Comparison of ENCODE assay signal across 17 cellular contexts in the genomic region with DNA sequence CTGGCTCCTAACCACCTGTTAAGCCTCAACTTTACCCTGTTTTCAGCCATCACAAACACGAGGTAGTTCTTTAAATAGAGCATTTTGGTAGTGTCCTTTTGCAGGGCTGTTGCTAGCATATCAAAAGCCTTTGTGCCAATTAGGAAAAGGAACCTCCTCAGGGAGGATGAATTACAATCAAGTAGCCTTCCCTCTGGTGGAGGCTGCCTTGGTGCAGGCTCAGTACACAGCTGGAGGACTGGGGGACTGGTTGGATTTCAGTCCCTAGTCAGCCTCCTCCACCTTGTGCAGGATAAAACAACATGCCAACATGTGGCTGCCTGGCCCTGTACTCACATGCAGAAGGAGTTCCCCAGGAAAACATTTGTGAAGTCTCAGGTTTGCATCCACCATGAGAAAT. TPM values are rescaled to one million over a fixed set of nuclear protein-coding genes. Genes with fewer than 3 reads are reported as not detected.
"Had no signal": no experiment of that assay in that cellular context is flagged by ENCODE, and none has a peak within 500 bp of the region (broad histone marks: within the 10 kb centered on the region; RNA-seq: fewer than 3 reads in every experiment).

No MANE protein-coding gene starts in this region.

- H3K9me3 Mint-ChIP-seq: naive thymus-derived CD4-positive, alpha-beta T cell had no signal

- H3K36me3 ChIP-seq: esophagus muscularis mucosa, gastrocnemius medialis, spleen, tibial artery, upper lobe of left lung, uterus had no signal

- H3K27me3 Mint-ChIP-seq: naive thymus-derived CD4-positive, alpha-beta T cell had no signal

- FAIRE-seq: kidney had no signal

- H3K4me3 Mint-ChIP-seq: naive thymus-derived CD4-positive, alpha-beta T cell had no signal

- H3K9me3 ChIP-seq: esophagus muscularis mucosa, gastrocnemius medialis, spleen, upper lobe of left lung, uterus had no signal

- H3K27me3 ChIP-seq: esophagus muscularis mucosa, gastrocnemius medialis, spleen, tibial artery, upper lobe of left lung, uterus had no signal

- H3K4me3 ChIP-seq: esophagus muscularis mucosa, gastrocnemius medialis, spleen, tibial artery, upper lobe of left lung, uterus had no signal

- H3K36me3 Mint-ChIP-seq: naive thymus-derived CD4-positive, alpha-beta T cell had no signal

- H3K4me1 ChIP-seq: esophagus muscularis mucosa, gastrocnemius medialis, tibial artery, upper lobe of left lung, uterus had no signal

- H3K27ac ChIP-seq: epithelial cell of prostate, esophagus muscularis mucosa, gastrocnemius medialis, spleen, tibial artery, upper lobe of left lung, uterus had no signal

- DNase-seq: effector memory CD4-positive, alpha-beta T cell; gastrocnemius medialis; kidney; left colon; naive thymus-derived CD4-positive, alpha-beta T cell; nephron progenitor cell; spleen; stimulated activated CD4-positive, alpha-beta T cell treated with anti-CD3 and anti-CD28 coated beads, Interleukin-15, amount 100 ng/mL, for 24 hours; stimulated activated CD4-positive, alpha-beta T cell treated with anti-CD3 and anti-CD28 coated beads, Interleukin-2, amount 100 ng/mL, for 24 hours; stimulated activated naive CD4-positive, alpha-beta T cell treated with Interleukin-2 at 50 U/mL for 16 hours; tibial artery; upper lobe of left lung; uterus had no signal

RNA-seq across cellular contexts. Expression of gene RASGEF1B, which starts 53.1 kb away (rescaled TPM):
- total RNA-seq: fibroblast of villous mesenchyme, lung microvascular endothelial cell had no signal
